7 cellular contexts compared by ENCODE assay signal in the genomic region with DNA sequence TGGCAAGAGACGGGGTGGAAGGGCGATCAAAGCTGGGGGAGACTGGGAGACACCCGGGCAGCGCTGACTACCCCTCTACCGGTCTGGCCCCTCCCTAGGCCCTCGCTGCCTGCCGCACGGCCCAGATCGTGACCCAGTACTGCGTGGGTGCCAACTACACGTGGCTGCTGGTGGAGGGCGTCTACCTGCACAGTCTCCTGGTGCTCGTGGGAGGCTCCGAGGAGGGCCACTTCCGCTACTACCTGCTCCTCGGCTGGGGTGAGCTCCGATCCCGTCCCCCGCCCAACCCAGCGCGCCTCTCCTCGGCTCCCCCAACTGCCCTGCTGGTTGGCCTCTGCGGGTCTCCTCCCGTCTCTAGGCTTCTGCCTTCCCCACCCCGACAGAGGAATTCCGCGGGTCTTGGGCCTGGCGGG. TPM values are rescaled to one million over a fixed set of nuclear protein-coding genes. Genes with fewer than 3 reads are reported as not detected.
DNase-seq lines count a peak whose midpoint lies in the region; ATAC-seq and TF ChIP-seq lines count a peak whose summit lies in the region.

No MANE protein-coding gene starts in this region.

- peaks cover 1% of the 10 kb centered on the region for H3K27me3 Mint-ChIP-seq in progenitor cell of endocrine pancreas

- H3K4me3 Mint-ChIP-seq in progenitor cell of endocrine pancreas (ENCODE audit: low read depth) = peak overlapping the region; percentile 67

- H3K27ac Mint-ChIP-seq in progenitor cell of endocrine pancreas = no peak overlapping the region

- peaks cover 3% of the 10 kb centered on the region for H3K36me3 Mint-ChIP-seq in progenitor cell of endocrine pancreas (ENCODE audit: insufficient read depth)

- no peak for ATAC-seq in GM18868 (IDR thresholded peaks at IDR 0.05; ENCODE audit: unreplicated experiment)
- no peak for ATAC-seq in GM21360 (IDR thresholded peaks at IDR 0.05; ENCODE audit: unreplicated experiment)

- DNase-seq in H7 = peak; percentile 93
- DNase-seq in activated CD4-positive, CD25-positive, alpha-beta regulatory T cell treated with anti-CD3 and anti-CD28 coated beads, Interleukin-2, amount 50 U/mL, for 72 hours = peak; percentile 42
- DNase-seq in epithelial cell of esophagus (ENCODE audit: low read depth) = no peak
- DNase-seq in progenitor cell of endocrine pancreas (ENCODE audit: low spot score, unreplicated experiment) = no peak
- DNase-seq in occipital lobe (lab: John Stamatoyannopoulos, UW) = no peak

- no peaks in the 10 kb centered on the region for H3K9me3 Mint-ChIP-seq in progenitor cell of endocrine pancreas (ENCODE audit: low read depth)

- H3K27me3 ChIP-seq in H7 (ENCODE audit: control insufficient read depth, insufficient read depth, low read length) = peaks cover 28% of the 10 kb centered on the region

- no peak for TF ChIP-seq CTCF in epithelial cell of esophagus (IDR thresholded peaks at IDR 0.05; ENCODE audit: insufficient read depth, low read depth, low read length, missing control alignments)
- TF ChIP-seq CTCF in progenitor cell of endocrine pancreas (IDR thresholded peaks at IDR 0.05; ENCODE audit: unreplicated experiment) = no peak

- H3K4me1 Mint-ChIP-seq in progenitor cell of endocrine pancreas (ENCODE audit: low read depth) = peaks cover 4% of the 10 kb centered on the region

- H3K4me3 ChIP-seq in H7 (ENCODE audit: insufficient read depth, low read depth, low read length) (peak overlapping the region; percentile 69), epithelial cell of esophagus (ENCODE audit: low read length) (peak overlapping the region; percentile 44)

- no peaks in the 10 kb centered on the region for H3K36me3 ChIP-seq in H7 (replicated peaks; ENCODE audit: control insufficient read depth, insufficient read depth, low read length)

RNA-seq across cellular contexts. Expression of gene GIPR, which starts 8.8 kb away (rescaled TPM):
- 0.81 TPM in 1 of 2 replicates, not detected in the other for total RNA-seq in H7 (2014; rRNA removed; shearing (Covaris generic))
- 26.4 and 27.2 TPM in 2 replicates for total RNA-seq in progenitor cell of endocrine pancreas
- total RNA-seq in occipital lobe = not detected

RNA-seq across cellular contexts. Expression of gene SNRPD2, which starts 14.9 kb away (rescaled TPM):
- 407 and 467 TPM in 2 replicates for total RNA-seq in H7 (2014; rRNA removed; shearing (Covaris generic))
- total RNA-seq in progenitor cell of endocrine pancreas = 401 and 414 TPM in 2 replicates
- total RNA-seq in occipital lobe = 108 TPM

RNA-seq across cellular contexts. Expression of gene QPCTL, which starts 15.6 kb away (rescaled TPM):
- 26.2 and 30.1 TPM in 2 replicates for total RNA-seq in H7 (2014; rRNA removed; shearing (Covaris generic))
- total RNA-seq in progenitor cell of endocrine pancreas (9.0 and 10.8 TPM in 2 replicates), occipital lobe (8.0 TPM)

RNA-seq across cellular contexts. Expression of gene EML2, which starts 37.7 kb away (rescaled TPM):
- 42.5 and 48.6 TPM in 2 replicates for total RNA-seq in H7 (2014; rRNA removed; shearing (Covaris generic))
- 28.6 and 29.8 TPM in 2 replicates for total RNA-seq in progenitor cell of endocrine pancreas
- 15.8 TPM for total RNA-seq in occipital lobe

RNA-seq across cellular contexts. Expression of gene FBXO46, which starts 53.8 kb away (rescaled TPM):
- total RNA-seq in H7 (2014; rRNA removed; shearing (Covaris generic)) = 26.3 and 30.0 TPM in 2 replicates
- total RNA-seq in progenitor cell of endocrine pancreas = 41.6 and 44.7 TPM in 2 replicates
- total RNA-seq in occipital lobe = 11.4 TPM

Comparison
In these comparisons a context has a peak if more than half of its experiments do, and no peak if none do; other contexts are left out.
1. DNase-seq: peak in H7 (single experiment) and activated CD4-positive, CD25-positive, alpha-beta regulatory T cell treated with anti-CD3 and anti-CD28 coated beads, Interleukin-2, amount 50 U/mL, for 72 hours (single experiment); none in epithelial cell of esophagus (single experiment), progenitor cell of endocrine pancreas (single experiment) and occipital lobe (single experiment).
2. RNA of gene GIPR, which starts 8.8 kb away (total RNA-seq): 26.4 to 27.2 TPM in progenitor cell of endocrine pancreas; 0.81 TPM in H7 and not detected in occipital lobe (single experiment); every median in the first group is over 10 times any median in the second.